Comparison of ENCODE assay signal across 16 cellular contexts in genomic region chr10:68302503-68302823, GRCh38. TPM values are rescaled to one million over a fixed set of nuclear protein-coding genes. Genes with fewer than 3 reads are reported as not detected.
DNase-seq lines count a peak whose midpoint lies in the region; ATAC-seq, FAIRE-seq and TF ChIP-seq lines count a peak whose summit lies in the region.
"Had no signal": no experiment of that assay in that cellular context is flagged by ENCODE, and none has a peak within 500 bp of the region (broad histone marks: within the 10 kb centered on the region; RNA-seq: fewer than 3 reads in every experiment).

No MANE protein-coding gene starts in this region.

- FAIRE-seq in A549 (lab: Jason Lieb, UNC) = no peak
- FAIRE-seq: frontal cortex had no signal

- TF ChIP-seq POLR2A in A549 (IDR thresholded peaks at IDR 0.05; ENCODE audit: low read length) = no peak
- TF ChIP-seq POLR2A in gastrocnemius medialis (IDR thresholded peaks at IDR 0.05) = no peak

- H3K27me3 ChIP-seq in gastrocnemius medialis = no peaks in the 10 kb centered on the region
- H3K27me3 ChIP-seq: Peyer's patch had no signal

- no peak for TF ChIP-seq EP300 in A549 (IDR thresholded peaks at IDR 0.05)

- ATAC-seq in A549 (peak in 1 of 2 experiments; percentile 49; a peak in 3 of 6 replicates), GM18909 (IDR thresholded peaks at IDR 0.05; ENCODE audit: poor library complexity, unreplicated experiment) (peak; percentile 4), HG03432 (IDR thresholded peaks at IDR 0.05; ENCODE audit: unreplicated experiment) (peak; percentile 13), gastrocnemius medialis (no peak)

- TF ChIP-seq CTCF in A549 (IDR thresholded peaks at IDR 0.05) (no peak), brain (conservative IDR thresholded peaks at IDR 0.05) (peak; percentile 16 to 28), gastrocnemius medialis (IDR thresholded peaks at IDR 0.05 in 4 of 5, conservative IDR thresholded peaks at IDR 0.05 in 1 of 5) (no peak)

- CTCF ChIA-PET in A549 (lab: Yijun Ruan, JAX) = interaction anchor here (0.6 to 5.1 kb wide), 39 partner anchors 8 to 894 kb away, joined by 3 to 72 read pairs (median 5); partner anchors contain the start of gene PBLD

- peaks cover 6% of the 10 kb centered on the region for H3K4me1 Mint-ChIP-seq in brain
- H3K4me1 Mint-ChIP-seq: stimulated activated naive CD8-positive, alpha-beta T cell treated with anti-CD3 and anti-CD28 coated beads, Interleukin-15, amount 100 ng/mL, for 72 hours had no signal

- H3K36me3 ChIP-seq in gastrocnemius medialis = no peaks in the 10 kb centered on the region

- H3K9me3 ChIP-seq in A549 = no peaks in the 10 kb centered on the region
- H3K9me3 ChIP-seq in gastrocnemius medialis = no peaks in the 10 kb centered on the region
- H3K9me3 ChIP-seq: Peyer's patch had no signal

- TF ChIP-seq RAD21 in A549 (conservative IDR thresholded peaks at IDR 0.05 in 1 of 2, IDR thresholded peaks at IDR 0.05 in 1 of 2) = no peak; a peak in 1 of 5 replicates

- H3K27me3 Mint-ChIP-seq in brain = no peaks in the 10 kb centered on the region
- H3K27me3 Mint-ChIP-seq: stimulated activated naive CD8-positive, alpha-beta T cell treated with anti-CD3 and anti-CD28 coated beads, Interleukin-15, amount 100 ng/mL, for 72 hours had no signal

- H3K36me3 Mint-ChIP-seq in brain = no peaks in the 10 kb centered on the region

- H3K27ac ChIP-seq in A549 = no peak overlapping the region
- no peak overlapping the region for H3K27ac ChIP-seq in gastrocnemius medialis
- H3K27ac ChIP-seq: SK-N-MC had no signal

- 5% methylated on average over 2 of the region's 2 CpGs for WGBS in A549 (ENCODE audit: missing lambda C conversion rate)

- H3K4me3 ChIP-seq in A549 (no peak overlapping the region), gastrocnemius medialis (no peak overlapping the region)
- H3K4me3 ChIP-seq: Peyer's patch, SK-N-MC had no signal

- DNase-seq in A549 (ENCODE audit: low read depth in 1 of 2, low spot score in 1 of 2) (no peak), HPDE6-E6E7 (ENCODE audit: extremely low spot score) (no peak), NCI-H1694 treated with DMSO at 0.1 percent for 48 hours (lab: John Stamatoyannopoulos, UW) (no peak), gastrocnemius medialis (no peak), posterior vena cava (ENCODE audit: low spot score) (no peak)
- DNase-seq: activated CD4-positive, CD25-positive, alpha-beta regulatory T cell treated with anti-CD3 and anti-CD28 coated beads, Interleukin-2, amount 50 U/mL, for 72 hours; left colon; Peyer's patch; stimulated activated naive CD8-positive, alpha-beta T cell treated with anti-CD3 and anti-CD28 coated beads, Interleukin-15, amount 100 ng/mL, for 72 hours; T1000 had no signal

- H3K4me1 ChIP-seq in A549 (peaks cover 35% of the 10 kb centered on the region), gastrocnemius medialis (peaks cover 0 to 5% of the 10 kb centered on the region in 2 donors)

- H3K4me2 ChIP-seq in A549 = no peak overlapping the region

- no peaks in the 10 kb centered on the region for H3K9me3 Mint-ChIP-seq in brain
- H3K9me3 Mint-ChIP-seq: activated T-helper 2 cell treated with anti-CD3 and anti-CD28 coated beads, Interferon-gamma antibody, Interleukin-2, Interleukin-4, amounts not matched to agents 10 μg/mL and 5 μg/mL and 100 μg/mL, durations not matched to agents 14 hours and 24 hours and 36 hours; stimulated activated naive CD8-positive, alpha-beta T cell treated with anti-CD3 and anti-CD28 coated beads, Interleukin-15, amount 100 ng/mL, for 72 hours had no signal

- peak overlapping the region in 1 of 5 experiments; percentile 11 for H3K27ac Mint-ChIP-seq in brain
- H3K27ac Mint-ChIP-seq: activated T-helper 2 cell treated with anti-CD3 and anti-CD28 coated beads, Interferon-gamma antibody, Interleukin-2, Interleukin-4, amounts not matched to agents 10 μg/mL and 5 μg/mL and 100 μg/mL, durations not matched to agents 14 hours and 24 hours and 36 hours; stimulated activated naive CD8-positive, alpha-beta T cell treated with anti-CD3 and anti-CD28 coated beads, Interleukin-15, amount 100 ng/mL, for 72 hours had no signal

- intact Hi-C loops in gastrocnemius medialis (cut with DNase I; ENCODE audit: low total_unique reads) (loop anchor here (2.0 to 5.0 kb wide), 3 partner anchors 90 to 514 kb away; no protein-coding TSS in a partner anchor), posterior vena cava (cut with DNase I) (no loop called here)

- POLR2A ChIA-PET in A549 (lab: Yijun Ruan, JAX) = interaction anchor here (1.3 kb wide), 1 partner anchor 71 kb away, joined by 3 read pairs; the partner anchor contains the start of gene ATOH7

- in situ Hi-C loops in gastrocnemius medialis (cut with MboI; ENCODE audit: low sequenced_read_pairs in 4 of 4) = loop anchor here in 3 of 4 donors (25.0 kb wide), 1 partner anchor 440 kb away; no protein-coding TSS in a partner anchor

- no peak overlapping the region for H3K4me3 Mint-ChIP-seq in brain
- H3K4me3 Mint-ChIP-seq: stimulated activated naive CD8-positive, alpha-beta T cell treated with anti-CD3 and anti-CD28 coated beads, Interleukin-15, amount 100 ng/mL, for 72 hours had no signal

TF ChIP-seq in A549, 52 proteins besides CTCF, POLR2A, EP300 and RAD21:
- 0 out of 2 replicates have a peak, but pooled peaks have one; percentile 4 for TF ChIP-seq HOXB5 (CRISPR knock-in tag; IDR thresholded peaks at IDR 0.05)
- no peak for TF ChIP-seq CHD4 (IDR thresholded peaks at IDR 0.05; ENCODE audit: borderline replicate concordance)
- TF ChIP-seq JUNB (IDR thresholded peaks at IDR 0.05) = no peak

RNA-seq across cellular contexts. Expression of gene HNRNPH3, which starts 29.4 kb away (rescaled TPM):
- polyA plus RNA-seq in A549 (2011; rRNA removed) = 108 and 210 TPM in 2 replicates
- 94.8 and 117 TPM in 2 replicates for polyA plus RNA-seq in A549 (2012; cell fraction: cytosol; rRNA removed)
- polyA plus RNA-seq in A549 (2012; cell fraction: nucleus; rRNA removed) = 31.9 and 54.6 TPM in 2 replicates
- 354 to 392 TPM (median 391 TPM) in 3 replicates for polyA plus RNA-seq in A549 (2017; fragmentation: RNase III; extraction: RNeasy Plus Mini Kit Qiagen cat#74134 plus additional on column Dnase treatment)
- 32.2 and 36.4 TPM in 2 replicates for polyA minus RNA-seq in A549 (2011; rRNA and poly(A)+ RNA removed)
- 233 TPM for polyA plus RNA-seq in brain (ENCODE audit: insufficient read depth, low read depth, low replicate concordance)
- total RNA-seq in gastrocnemius medialis = 10 to 100 TPM; 19.7 to 51.6 (median 25.8) TPM
- total RNA-seq in posterior vena cava = 100 to 1,000 TPM in 1 of 2 donors, 10 to 100 TPM in 1; 99.6 to 121 TPM

RNA-seq across cellular contexts. Expression of gene PBLD, which starts 30.3 kb away (rescaled TPM):
- 1.8 and 3.4 TPM in 2 replicates for polyA plus RNA-seq in A549 (2011; rRNA removed)
- polyA plus RNA-seq in A549 (2012; cell fraction: cytosol; rRNA removed) = 0.52 and 0.88 TPM in 2 replicates
- polyA plus RNA-seq in A549 (2012; cell fraction: nucleus; rRNA removed) = 0.41 and 0.93 TPM in 2 replicates
- polyA plus RNA-seq in A549 (2017; fragmentation: RNase III; extraction: RNeasy Plus Mini Kit Qiagen cat#74134 plus additional on column Dnase treatment) = 4.2 to 4.5 TPM (median 4.2 TPM) in 3 replicates
- polyA minus RNA-seq in A549 (2011; rRNA and poly(A)+ RNA removed) = 1.1 and 1.7 TPM in 2 replicates
- 3.0 TPM for polyA plus RNA-seq in brain (ENCODE audit: insufficient read depth, low read depth, low replicate concordance)
- 1 to 10 TPM; 1.9 to 4.8 (median 3.0) TPM for total RNA-seq in gastrocnemius medialis
- 10 to 100 TPM in 1 of 2 donors, 1 to 10 TPM in 1; 9.4 to 12.5 TPM for total RNA-seq in posterior vena cava

Comparison
In these comparisons a context has a peak if more than half of its experiments do, and no peak if none do; other contexts are left out.
1. ATAC-seq: peak in GM18909 (single experiment) and HG03432 (single experiment); none in gastrocnemius medialis (0 of 2).
2. CTCF ChIP-seq: peak in brain (2 of 2); none in A549 (single experiment) and gastrocnemius medialis (0 of 5).